Comparison of ENCODE assay signal across 23 cellular contexts in genomic region chr7:115052706-115053105, GRCh38.
DNase-seq lines count a peak whose midpoint lies in the region; ATAC-seq and TF ChIP-seq lines count a peak whose summit lies in the region.
"Had no signal": no experiment of that assay in that cellular context is flagged by ENCODE, and none has a peak within 500 bp of the region (broad histone marks: within the 10 kb centered on the region; RNA-seq: fewer than 3 reads in every experiment).

No MANE protein-coding gene starts in this region.

- no peaks in the 10 kb centered on the region for H3K79me2 ChIP-seq in DND-41 (ENCODE audit: insufficient read depth, low read length)

- ATAC-seq in DND-41 (ENCODE audit: insufficient read depth, low read depth) (no peak), GM18867 (IDR thresholded peaks at IDR 0.05; ENCODE audit: unreplicated experiment) (no peak), GM21717 (IDR thresholded peaks at IDR 0.05; ENCODE audit: unreplicated experiment) (no peak)
- ATAC-seq: CD8-positive, alpha-beta T cell; GM12878 had no signal

- no peak overlapping the region for H3K27ac ChIP-seq in DND-41 (ENCODE audit: low read length)
- H3K27ac ChIP-seq: BLaER1 treated with 17β-estradiol and CSF1 and Interleukin-3, amounts not matched to agents 10 nM and 100 nM; GM23248; KMS-11; Peyer's patch; SJCRH30 had no signal

- H3K4me2 ChIP-seq in DND-41 (ENCODE audit: insufficient read depth, low read length): no peak overlapping the region
- H3K4me2 ChIP-seq: BLaER1 treated with 17β-estradiol and CSF1 and Interleukin-3, amounts not matched to agents 10 nM and 100 nM; KMS-11 had no signal

- TF ChIP-seq CTCF in DND-41 (IDR thresholded peaks at IDR 0.05; ENCODE audit: borderline replicate concordance, extremely low read depth, low read length, poor library complexity, severe bottlenecking): peak; percentile 25

- H3K4me3 ChIP-seq in DND-41 (ENCODE audit: low read depth in 1 of 2, low read length in 2 of 2): no peak overlapping the region
- H3K4me3 ChIP-seq: BLaER1 treated with 17β-estradiol and CSF1 and Interleukin-3, amounts not matched to agents 10 nM and 100 nM; GM12878; GM23248; Peyer's patch; SJCRH30 had no signal

- no peak overlapping the region for H2AFZ ChIP-seq in DND-41 (ENCODE audit: low read depth, low read length)
- H2AFZ ChIP-seq: GM23248 had no signal

- H3K27me3 ChIP-seq in DND-41 (ENCODE audit: insufficient read depth, low read length, poor library complexity): no peaks in the 10 kb centered on the region
- H3K27me3 ChIP-seq: BLaER1 treated with 17β-estradiol and CSF1 and Interleukin-3, amounts not matched to agents 10 nM and 100 nM; Peyer's patch; SJCRH30 had no signal

- no peaks in the 10 kb centered on the region for H3K36me3 ChIP-seq in DND-41 (ENCODE audit: insufficient read depth, low read length)
- H3K36me3 ChIP-seq: BLaER1 treated with 17β-estradiol and CSF1 and Interleukin-3, amounts not matched to agents 10 nM and 100 nM; Peyer's patch; SJCRH30 had no signal

- H3K9ac ChIP-seq in DND-41 (ENCODE audit: low read depth, low read length): no peak overlapping the region
- H3K9ac ChIP-seq: BLaER1 treated with 17β-estradiol and CSF1 and Interleukin-3, amounts not matched to agents 10 nM and 100 nM; GM23248; KMS-11 had no signal

- DNase-seq in DMS53 (lab: John Stamatoyannopoulos, UW) (peak; percentile 13), DMS53 treated with DMSO at 0.1 percent for 48 hours (lab: John Stamatoyannopoulos, UW; ENCODE audit: unreplicated experiment) (no peak), DND-41 (no peak), NCI-H69 (lab: John Stamatoyannopoulos, UW) (peak; percentile 19), kidney tubule cell (ENCODE audit: low spot score) (peak; percentile 12)
- no peak for DNase-seq in activated naive CD4-positive, alpha-beta T cell treated with anti-CD3 and anti-CD28 coated beads, Interleukin-2, amount 50 U/mL, for 16 hours
- DNase-seq: 8988T; CD8-positive, alpha-beta T cell; DMS153; GM23248; HCEC 1CT; MV-4-11; NCI-H1694; NCI-H2081; NCI-H446 treated with DMSO at 0.1 percent for 48 hours; NCI-H526 treated with DMSO at 0.1 percent for 48 hours; Peyer's patch; SJCRH30 had no signal

- H3K4me1 ChIP-seq in DND-41 (ENCODE audit: insufficient read depth, low read length): no peaks in the 10 kb centered on the region
- H3K4me1 ChIP-seq: BLaER1 treated with 17β-estradiol and CSF1 and Interleukin-3, amounts not matched to agents 10 nM and 100 nM; Peyer's patch; SJCRH30 had no signal

- H3K9me3 ChIP-seq in DND-41 (ENCODE audit: insufficient read depth, low read length, severe bottlenecking): no peaks in the 10 kb centered on the region
- H3K9me3 ChIP-seq: Peyer's patch had no signal

- no peaks in the 10 kb centered on the region for H4K20me1 ChIP-seq in DND-41 (ENCODE audit: insufficient read depth, low read length)
- H4K20me1 ChIP-seq: BLaER1 treated with 17β-estradiol and CSF1 and Interleukin-3, amounts not matched to agents 10 nM and 100 nM had no signal

Comparison
In these comparisons a context has a peak if more than half of its experiments do, and no peak if none do; other contexts are left out.
1. DNase-seq: peak in DMS53 (single experiment), NCI-H69 (single experiment) and kidney tubule cell (single experiment); none in DMS53 treated with DMSO at 0.1 percent for 48 hours (single experiment), DND-41 (single experiment) and activated naive CD4-positive, alpha-beta T cell treated with anti-CD3 and anti-CD28 coated beads, Interleukin-2, amount 50 U/mL, for 16 hours (single experiment).